Comparison of ENCODE assay signal across 11 cellular contexts in the genomic region with DNA sequence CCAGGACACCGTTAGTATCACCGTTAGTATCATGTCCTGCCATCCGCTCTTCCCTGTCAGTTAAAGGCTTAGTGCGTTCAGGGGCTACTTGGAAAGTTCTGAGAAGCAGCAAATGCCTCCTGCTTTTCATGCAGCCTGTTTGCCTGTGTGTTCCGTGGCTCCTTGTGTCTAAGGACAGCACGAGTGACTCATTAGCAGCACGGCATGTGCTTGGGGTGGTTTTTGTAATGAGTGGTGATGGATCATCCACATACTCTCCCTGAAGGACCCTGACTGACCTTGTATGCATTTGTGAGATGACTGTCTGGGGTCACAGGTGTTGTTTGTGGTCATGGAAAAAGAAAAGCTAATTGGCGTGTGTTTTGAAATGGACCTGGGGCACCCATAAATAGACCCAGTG.
A peak's percentile ranks its signal among the peaks of the same experiment; 100 is the strongest.
DNase-seq lines count a peak whose midpoint lies in the region; ATAC-seq and TF ChIP-seq lines count a peak whose summit lies in the region.
"Had no signal": no experiment of that assay in that cellular context is flagged by ENCODE, and none has a peak within 500 bp of the region (broad histone marks: within the 10 kb centered on the region; RNA-seq: fewer than 3 reads in every experiment).

No MANE protein-coding gene starts in this region.

- H3K27ac ChIP-seq in Peyer's patch, result peak overlapping the region in 3 of 4 donors; percentile 17 to 56 (median 45)
- no peak overlapping the region for H3K27ac ChIP-seq in mesenchymal stem cell (ENCODE audit: low read length, poor library complexity, severe bottlenecking)
- peak overlapping the region; percentile 36 for H3K27ac ChIP-seq in upper lobe of right lung
- H3K27ac ChIP-seq: spleen had no signal

- H3K14ac ChIP-seq in mesenchymal stem cell (ENCODE audit: low read length in 2 of 2), result no peak overlapping the region

- peak overlapping the region; percentile 50 to 77 for H3K18ac ChIP-seq in mesenchymal stem cell (ENCODE audit: low read depth in 1 of 2, low read length in 2 of 2)

- H3K4me2 ChIP-seq in mesenchymal stem cell (ENCODE audit: low read length, poor library complexity, severe bottlenecking), result no peak overlapping the region

- H2BK120ac ChIP-seq in mesenchymal stem cell (ENCODE audit: low read depth, low read length), result no peak overlapping the region

- H2BK12ac ChIP-seq in mesenchymal stem cell (ENCODE audit: low read length in 2 of 2), result peak overlapping the region in 1 of 2 experiments; percentile 61

- TF ChIP-seq POLR2A in Peyer's patch (IDR thresholded peaks at IDR 0.05), result no peak

- no peaks in the 10 kb centered on the region for H3K27me3 ChIP-seq in Peyer's patch
- no peaks in the 10 kb centered on the region for H3K27me3 ChIP-seq in mesenchymal stem cell (ENCODE audit: control insufficient read depth in 1 of 2, insufficient read depth in 1 of 2, low read length in 2 of 2)
- no peaks in the 10 kb centered on the region for H3K27me3 ChIP-seq in upper lobe of right lung
- H3K27me3 ChIP-seq: spleen had no signal

- H3K4me1 ChIP-seq in Peyer's patch, result peaks cover 0 to 32% (median 0%) of the 10 kb centered on the region in 4 donors
- peaks cover 14% of the 10 kb centered on the region for H3K4me1 ChIP-seq in mesenchymal stem cell (ENCODE audit: control insufficient read depth, insufficient read depth, low read depth, low read length)
- H3K4me1 ChIP-seq in upper lobe of right lung, result peaks cover 19% of the 10 kb centered on the region

- H3K4me3 ChIP-seq in Peyer's patch (no peak overlapping the region), mesenchymal stem cell (ENCODE audit: insufficient read depth in 1 of 2, low read depth in 1 of 2, low read length in 2 of 2) (peak overlapping the region in 1 of 2 experiments; percentile 25), upper lobe of right lung (no peak overlapping the region)
- H3K4me3 ChIP-seq: spleen had no signal

- H2AFZ ChIP-seq in mesenchymal stem cell (ENCODE audit: low read depth, low read length), result no peak overlapping the region

- intact Hi-C loops in upper lobe of right lung (cut with DNase I), result no loop called here

- H3K4ac ChIP-seq in mesenchymal stem cell (ENCODE audit: low read depth in 1 of 2, low read length in 2 of 2), result peak overlapping the region in 1 of 2 experiments; percentile 63

- DNase-seq in Peyer's patch (no peak), mesenchymal stem cell (peak; percentile 96), upper lobe of right lung (no peak), cerebellar cortex (ENCODE audit: low spot score) (no peak), SK-N-DZ (ENCODE audit: low spot score) (no peak)
- DNase-seq: caudate nucleus, NCI-H1694, SIG-M5, spleen had no signal

- 12% methylated on average over 8 of the region's 8 CpGs for WGBS in mesenchymal stem cell

- ATAC-seq in esophagus mucosa (peak; percentile 67), upper lobe of right lung (no peak), HG03521 (IDR thresholded peaks at IDR 0.05; ENCODE audit: unreplicated experiment) (no peak)

- H3K36me3 ChIP-seq in Peyer's patch (no peaks in the 10 kb centered on the region), mesenchymal stem cell (ENCODE audit: control insufficient read depth in 1 of 2, insufficient read depth in 2 of 2, low read depth in 1 of 2, low read length in 2 of 2) (no peaks in the 10 kb centered on the region), upper lobe of right lung (no peaks in the 10 kb centered on the region)
- H3K36me3 ChIP-seq: spleen had no signal

- H2AK5ac ChIP-seq in mesenchymal stem cell (ENCODE audit: low read length, severe bottlenecking), result no peak overlapping the region

- no peak overlapping the region for H4K91ac ChIP-seq in mesenchymal stem cell (ENCODE audit: low read length)

- peak overlapping the region; percentile 84 for H3K9ac ChIP-seq in mesenchymal stem cell (ENCODE audit: low read length)

- H3K23ac ChIP-seq in mesenchymal stem cell (ENCODE audit: low read length in 2 of 2), result no peak overlapping the region

- no peaks in the 10 kb centered on the region for H3K9me3 ChIP-seq in Peyer's patch
- no peaks in the 10 kb centered on the region for H3K9me3 ChIP-seq in mesenchymal stem cell (ENCODE audit: control insufficient read depth, low read length)
- no peaks in the 10 kb centered on the region for H3K9me3 ChIP-seq in upper lobe of right lung
- H3K9me3 ChIP-seq: spleen had no signal

- no peak overlapping the region for H4K8ac ChIP-seq in mesenchymal stem cell (ENCODE audit: low read length)

- TF ChIP-seq CTCF in Peyer's patch (IDR thresholded peaks at IDR 0.05) (no peak), upper lobe of right lung (IDR thresholded peaks at IDR 0.05) (no peak)

- peaks cover 6% of the 10 kb centered on the region for H3K79me1 ChIP-seq in mesenchymal stem cell (replicated peaks; ENCODE audit: low read length, poor library complexity, severe bottlenecking)

- no peak overlapping the region for H2BK5ac ChIP-seq in mesenchymal stem cell (ENCODE audit: low read depth, low read length, poor library complexity, severe bottlenecking)

- no peak overlapping the region for H2BK15ac ChIP-seq in mesenchymal stem cell (ENCODE audit: low read depth, poor library complexity, severe bottlenecking)
